Comparison of ENCODE assay signal across 8 cellular contexts in the genomic region with DNA sequence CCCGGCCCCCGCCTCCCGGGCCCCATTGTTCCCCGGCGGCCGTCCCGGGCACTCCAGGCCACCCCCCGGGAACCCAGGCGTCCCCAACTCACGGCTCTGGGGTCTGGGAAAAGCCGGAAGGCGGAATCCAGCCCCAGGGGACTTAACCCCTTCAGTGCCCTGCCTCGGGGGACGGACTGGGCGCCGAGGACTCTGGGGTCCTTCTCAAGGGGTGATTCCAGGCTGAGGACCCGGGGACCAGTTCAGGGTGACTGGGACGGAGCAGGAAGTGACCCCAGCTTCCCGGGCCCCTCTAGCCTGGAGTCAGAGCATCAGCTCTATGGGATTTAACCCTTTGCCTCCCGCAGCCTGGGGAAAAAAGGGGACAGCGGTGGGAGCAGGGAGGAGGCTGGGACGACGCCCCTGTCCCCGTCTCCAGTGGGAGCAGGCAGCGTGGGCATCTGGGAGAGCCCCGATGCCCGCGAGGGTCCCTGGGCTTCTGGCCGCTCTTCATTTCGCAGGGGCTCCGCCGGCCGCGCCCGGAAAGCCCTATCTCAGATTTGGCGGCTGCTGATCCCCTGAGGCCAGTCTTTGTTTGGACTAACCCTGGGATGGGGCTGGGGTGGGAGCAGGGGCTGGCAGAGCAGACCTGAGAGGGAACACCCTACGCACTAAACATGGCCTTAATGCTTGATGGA. TPM values are rescaled to one million over a fixed set of nuclear protein-coding genes. Genes with fewer than 3 reads are reported as not detected.
DNase-seq lines count a peak whose midpoint lies in the region; ATAC-seq and TF ChIP-seq lines count a peak whose summit lies in the region.

A gene (minus strand): TSS at position 270 of the 677 bp plus-strand sequence. CDS start 2,723 bp downstream, outside the sequence.

- WGBS in adrenal gland, 4 donors, result 0 to 4% (median 0%) methylated on average over 5 to 36 of the region's 37 CpGs
- 0 to 2% (median 1%) methylated on average over 11 to 37 of the region's 37 CpGs for WGBS in heart left ventricle, 4 donors

- H3K36me3 Mint-ChIP-seq in GM23338 (ENCODE audit: low read depth), result peaks cover 13% of the 10 kb centered on the region

- H3K9me3 ChIP-seq in adrenal gland (replicated peaks in 1 of 3) (no peaks in the 10 kb centered on the region), heart left ventricle (no peaks in the 10 kb centered on the region)

- H3K27ac Mint-ChIP-seq in GM23338, result peak within 1 kb of the TSS; percentile 90

- DNase-seq in AG10803 (ENCODE audit: low read depth) (peak; percentile 72), GM23338 (ENCODE audit: low spot score) (peak; percentile 95), NCI-H82 treated with DMSO at 0.1 percent for 48 hours (lab: John Stamatoyannopoulos, UW; ENCODE audit: unreplicated experiment) (peak; percentile 16), adrenal gland (peak; percentile 76 to 85 (median 82)), heart left ventricle (peak; percentile 77 to 86 (median 84)), occipital lobe (lab: John Stamatoyannopoulos, UW) (peak; percentile 50)

- H3K27ac ChIP-seq in GM23338 (ENCODE audit: low read depth) (peak within 1 kb of the TSS; percentile 69; the same call in 1 of the 2 replicates), adrenal gland (peak within 1 kb of the TSS in 4 of 5 donors; percentile 80 to 91 (median 85)), heart left ventricle (peak within 1 kb of the TSS; percentile 89 to 98 (median 94))

- H3K4me1 ChIP-seq in GM23338 (ENCODE audit: insufficient read depth) (peaks cover 3% of the 10 kb centered on the region; the same call in 1 of the 2 replicates), adrenal gland (replicated peaks in 1 of 2) (peaks cover 11 to 15% of the 10 kb centered on the region in 2 donors), heart left ventricle (peaks cover 0 to 26% (median 19%) of the 10 kb centered on the region in 12 donors)

- intact Hi-C loops in adrenal gland (cut with DNase I) (loop anchor here in 1 of 2 donors (10.0 kb wide), 1 partner anchor 88 kb away; no protein-coding TSS in a partner anchor), heart left ventricle (cut with DNase I) (loop anchor here in 5 of 10 donors (1.0 to 2.0 kb wide), 3 partner anchors 18 to 20 kb away; no protein-coding TSS in a partner anchor)

- TF ChIP-seq CTCF in AG10803 (conservative IDR thresholded peaks at IDR 0.05; ENCODE audit: low read length), result no peak
- no peak for TF ChIP-seq CTCF in GM23338 (conservative IDR thresholded peaks at IDR 0.05; ENCODE audit: low read depth in 2 of 2)
- TF ChIP-seq CTCF in adrenal gland (IDR thresholded peaks at IDR 0.05), result peak in 2 of 6 experiments; percentile 23 to 24
- no peak for TF ChIP-seq CTCF in heart left ventricle (IDR thresholded peaks at IDR 0.05)

- H3K4me3 ChIP-seq in AG10803 (ENCODE audit: low read length) (peak within 1 kb of the TSS; percentile 95), GM23338 (peak within 1 kb of the TSS; percentile 95), adrenal gland (peak within 1 kb of the TSS; percentile 56 to 99 (median 86)), heart left ventricle (peak within 1 kb of the TSS; percentile 68 to 100 (median 92))

- peak within 1 kb of the TSS; percentile 100 for H2AFZ ChIP-seq in GM23338

- TF ChIP-seq POLR2A in adrenal gland (IDR thresholded peaks at IDR 0.05) (peak in 1 of 2 donors; percentile 31), heart left ventricle (IDR thresholded peaks at IDR 0.05) (peak in 1 of 2 donors; percentile 38)

- no peaks in the 10 kb centered on the region; the same call in 1 of the 2 replicates for H4K20me1 ChIP-seq in GM23338 (replicated peaks; ENCODE audit: insufficient read depth)

- H3K4me1 Mint-ChIP-seq in GM23338, result peaks cover 19% of the 10 kb centered on the region

- H3F3A ChIP-seq in GM23338 (replicated peaks; ENCODE audit: low read depth), result 0 out of 2 replicates have a peak, but pooled peaks cover 6% of the 10 kb centered on the region

- ATAC-seq in GM23338 (peak; percentile 88), heart left ventricle (peak; percentile 80 to 90 (median 84)), HG03565 (IDR thresholded peaks at IDR 0.05; ENCODE audit: unreplicated experiment) (no peak), GM21390 (IDR thresholded peaks at IDR 0.05; ENCODE audit: unreplicated experiment) (no peak)

- H3K4me2 ChIP-seq in GM23338, result peak within 1 kb of the TSS; percentile 99

- peaks cover 6% of the 10 kb centered on the region for H3K27me3 Mint-ChIP-seq in GM23338 (ENCODE audit: insufficient read depth, low read depth, poor library complexity)

- H3K27me3 ChIP-seq in GM23338 (ENCODE audit: insufficient read depth), result no peaks in the 10 kb centered on the region
- H3K27me3 ChIP-seq in adrenal gland, result no peaks in the 10 kb centered on the region
- no peaks in the 10 kb centered on the region for H3K27me3 ChIP-seq in heart left ventricle

- H3K9me2 ChIP-seq in GM23338 (ENCODE audit: insufficient read depth), result no peaks in the 10 kb centered on the region

- H3K79me2 ChIP-seq in GM23338 (replicated peaks; ENCODE audit: insufficient read depth), result peaks cover 17% of the 10 kb centered on the region

- H3K36me3 ChIP-seq in GM23338 (ENCODE audit: insufficient read depth) (peaks cover 3% of the 10 kb centered on the region; the same call in 1 of the 2 replicates), adrenal gland (replicated peaks in 1 of 2) (peaks cover 0 to 23% of the 10 kb centered on the region in 2 donors), heart left ventricle (peaks cover 2 to 23% (median 18%) of the 10 kb centered on the region in 9 donors)

- H3K4me3 Mint-ChIP-seq in GM23338, result peak within 1 kb of the TSS; percentile 88

- no peaks in the 10 kb centered on the region for H3K9me3 Mint-ChIP-seq in GM23338

TF ChIP-seq in GM23338, 12 proteins besides CTCF, POLR2A, EP300 and RAD21:
- TF ChIP-seq ZNF114 (CRISPR knock-in tag; IDR thresholded peaks at IDR 0.05), result no peak
- TF ChIP-seq ZNF331 (CRISPR knock-in tag; IDR thresholded peaks at IDR 0.05; ENCODE audit: low read depth), result no peak
- TF ChIP-seq EZH2 (IDR thresholded peaks at IDR 0.05; ENCODE audit: low read depth, unreplicated experiment), result no peak
- no peak for TF ChIP-seq EZH2phosphoT487 (IDR thresholded peaks at IDR 0.05; ENCODE audit: unreplicated experiment)
- TF ChIP-seq POLR2AphosphoS5 (IDR thresholded peaks at IDR 0.05; ENCODE audit: low read depth), result peak; percentile 77
- TF ChIP-seq CREB1 (CRISPR knock-in tag; IDR thresholded peaks at IDR 0.05; ENCODE audit: low read depth), result peak; percentile 65
- TF ChIP-seq, protein P1, sequence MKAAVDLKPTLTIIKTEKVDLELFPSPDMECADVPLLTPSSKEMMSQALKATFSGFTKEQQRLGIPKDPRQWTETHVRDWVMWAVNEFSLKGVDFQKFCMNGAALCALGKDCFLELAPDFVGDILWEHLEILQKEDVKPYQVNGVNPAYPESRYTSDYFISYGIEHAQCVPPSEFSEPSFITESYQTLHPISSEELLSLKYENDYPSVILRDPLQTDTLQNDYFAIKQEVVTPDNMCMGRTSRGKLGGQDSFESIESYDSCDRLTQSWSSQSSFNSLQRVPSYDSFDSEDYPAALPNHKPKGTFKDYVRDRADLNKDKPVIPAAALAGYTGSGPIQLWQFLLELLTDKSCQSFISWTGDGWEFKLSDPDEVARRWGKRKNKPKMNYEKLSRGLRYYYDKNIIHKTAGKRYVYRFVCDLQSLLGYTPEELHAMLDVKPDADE (IDR thresholded peaks at IDR 0.05), result peak; percentile 64; the same call in 1 of the 2 replicates
- TF ChIP-seq, protein P2, sequence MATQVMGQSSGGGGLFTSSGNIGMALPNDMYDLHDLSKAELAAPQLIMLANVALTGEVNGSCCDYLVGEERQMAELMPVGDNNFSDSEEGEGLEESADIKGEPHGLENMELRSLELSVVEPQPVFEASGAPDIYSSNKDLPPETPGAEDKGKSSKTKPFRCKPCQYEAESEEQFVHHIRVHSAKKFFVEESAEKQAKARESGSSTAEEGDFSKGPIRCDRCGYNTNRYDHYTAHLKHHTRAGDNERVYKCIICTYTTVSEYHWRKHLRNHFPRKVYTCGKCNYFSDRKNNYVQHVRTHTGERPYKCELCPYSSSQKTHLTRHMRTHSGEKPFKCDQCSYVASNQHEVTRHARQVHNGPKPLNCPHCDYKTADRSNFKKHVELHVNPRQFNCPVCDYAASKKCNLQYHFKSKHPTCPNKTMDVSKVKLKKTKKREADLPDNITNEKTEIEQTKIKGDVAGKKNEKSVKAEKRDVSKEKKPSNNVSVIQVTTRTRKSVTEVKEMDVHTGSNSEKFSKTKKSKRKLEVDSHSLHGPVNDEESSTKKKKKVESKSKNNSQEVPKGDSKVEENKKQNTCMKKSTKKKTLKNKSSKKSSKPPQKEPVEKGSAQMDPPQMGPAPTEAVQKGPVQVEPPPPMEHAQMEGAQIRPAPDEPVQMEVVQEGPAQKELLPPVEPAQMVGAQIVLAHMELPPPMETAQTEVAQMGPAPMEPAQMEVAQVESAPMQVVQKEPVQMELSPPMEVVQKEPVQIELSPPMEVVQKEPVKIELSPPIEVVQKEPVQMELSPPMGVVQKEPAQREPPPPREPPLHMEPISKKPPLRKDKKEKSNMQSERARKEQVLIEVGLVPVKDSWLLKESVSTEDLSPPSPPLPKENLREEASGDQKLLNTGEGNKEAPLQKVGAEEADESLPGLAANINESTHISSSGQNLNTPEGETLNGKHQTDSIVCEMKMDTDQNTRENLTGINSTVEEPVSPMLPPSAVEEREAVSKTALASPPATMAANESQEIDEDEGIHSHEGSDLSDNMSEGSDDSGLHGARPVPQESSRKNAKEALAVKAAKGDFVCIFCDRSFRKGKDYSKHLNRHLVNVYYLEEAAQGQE (IDR thresholded peaks at IDR 0.05; ENCODE audit: unreplicated experiment), result no peak

RNA-seq across cellular contexts. Expression of the gene that starts here (rescaled TPM):
- total RNA-seq in GM23338 (2014; rRNA removed; shearing (Covaris generic)), result 18.5 and 20.3 TPM in 2 replicates
- polyA plus RNA-seq in GM23338 (2016; fragmentation: Nextera tagmentation; extraction: Ambion mirVana) (3.9 and 4.1 TPM in 2 replicates), adrenal gland (10 to 100 TPM in 2 of 3 donors, 1 to 10 TPM in 1; 7.9 to 14.7 (median 13.6) TPM), heart left ventricle (10 to 100 TPM; 11.2 to 14.9 TPM)
- total RNA-seq in adrenal gland (10 to 100 TPM; 19.5 to 27.0 (median 24.3) TPM), heart left ventricle (10 to 100 TPM; 14.3 to 30.9 (median 22.7) TPM), occipital lobe (11.5 TPM)

Comparison
In these comparisons a context has a peak if more than half of its experiments do, and no peak if none do; other contexts are left out.
1. DNase-seq: peak in every context shown above with its lines; median percentile 95 in GM23338; 84 in heart left ventricle; 82 in adrenal gland; 72 in AG10803; 50 in occipital lobe; 16 in NCI-H82 treated with DMSO at 0.1 percent for 48 hours.
2. ATAC-seq: peak in GM23338 (single experiment) and heart left ventricle (4 of 4); none in HG03565 (single experiment) and GM21390 (single experiment).
3. Peak in every context shown above with its lines, with median percentiles within 50 percentile points of each other: H3K4me3 ChIP-seq and H3K27ac ChIP-seq.